In the genomic region with DNA sequence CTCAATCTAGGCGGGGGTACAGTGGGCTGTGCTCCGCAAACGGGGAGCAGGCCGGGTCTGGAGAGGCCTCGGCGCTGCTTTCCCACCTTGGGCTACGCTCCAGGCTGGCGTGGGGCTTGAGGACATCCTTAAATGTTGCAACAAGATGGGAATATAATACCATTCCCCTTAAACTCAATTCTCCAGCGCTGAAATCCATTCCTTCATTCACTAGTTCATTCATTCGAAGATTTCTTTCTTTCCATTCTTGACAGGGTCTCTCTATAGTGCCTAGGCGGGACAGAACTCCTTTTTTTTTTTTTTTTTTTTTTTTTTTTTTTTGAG, we compare ENCODE assay signal across 7 cellular contexts. TPM values are rescaled to one million over a fixed set of nuclear protein-coding genes. Genes with fewer than 3 reads are reported as not detected.
DNase-seq lines count a peak whose midpoint lies in the region; ATAC-seq and TF ChIP-seq lines count a peak whose summit lies in the region.

No MANE protein-coding gene starts in this region.

- DNase-seq in HFFc6 (no peak), OCI-M1 (lab: John Stamatoyannopoulos, UW) (no peak), posterior cingulate gyrus (no peak)
- DNase-seq in activated T-helper 1 cell treated with anti-CD3 and anti-CD28 coated beads, Interleukin-12 subunit alpha, Interleukin-12 subunit beta, Interleukin-2, Interleukin-4 antibody, amounts not matched to agents 30 ng/mL and 10 ng/mL and 1 ng/mL, durations not matched to agents 14 hours and 24 hours and 36 hours (ENCODE audit: low spot score) = no peak
- no peak for DNase-seq in stimulated activated naive B cell treated with anti-CD40 and anti-IgM and Interleukin-4, amounts not matched to agents 10 μg/mL and 1 μg/mL and 100 μg/mL, for 72 hours
- no peak for DNase-seq in stimulated activated CD4-positive, alpha-beta T cell treated with anti-CD3 and anti-CD28 coated beads, Interleukin-2, amount 100 ng/mL, for 24 hours

- H3K27ac Mint-ChIP-seq in HFFc6 = peak overlapping the region; percentile 89
- peak overlapping the region; percentile 95 for H3K27ac Mint-ChIP-seq in activated T-helper 1 cell treated with anti-CD3 and anti-CD28 coated beads, Interleukin-12 subunit alpha, Interleukin-12 subunit beta, Interleukin-2, Interleukin-4 antibody, amounts not matched to agents 30 ng/mL and 10 ng/mL and 1 ng/mL, durations not matched to agents 14 hours and 24 hours and 36 hours
- peak overlapping the region; percentile 93 for H3K27ac Mint-ChIP-seq in stimulated activated naive B cell treated with anti-CD40 and anti-IgM and Interleukin-4, amounts not matched to agents 10 μg/mL and 1 μg/mL and 100 μg/mL, for 72 hours

- H3K9me3 Mint-ChIP-seq in HFFc6 = no peaks in the 10 kb centered on the region
- H3K9me3 Mint-ChIP-seq in activated T-helper 1 cell treated with anti-CD3 and anti-CD28 coated beads, Interleukin-12 subunit alpha, Interleukin-12 subunit beta, Interleukin-2, Interleukin-4 antibody, amounts not matched to agents 30 ng/mL and 10 ng/mL and 1 ng/mL, durations not matched to agents 14 hours and 24 hours and 36 hours = no peaks in the 10 kb centered on the region
- no peaks in the 10 kb centered on the region for H3K9me3 Mint-ChIP-seq in stimulated activated naive B cell treated with anti-CD40 and anti-IgM and Interleukin-4, amounts not matched to agents 10 μg/mL and 1 μg/mL and 100 μg/mL, for 72 hours

- intact Hi-C loops in activated T-helper 1 cell treated with anti-CD3 and anti-CD28 coated beads, Interleukin-12 subunit alpha, Interleukin-12 subunit beta, Interleukin-2, Interleukin-4 antibody, amounts not matched to agents 30 ng/mL and 10 ng/mL and 1 ng/mL, durations not matched to agents 14 hours and 24 hours and 36 hours (cut with micrococcal nuclease) = loop anchor here (1.0 to 5.0 kb wide), 6 partner anchors 33 to 581 kb away; a partner anchor contains a TSS
- intact Hi-C loops in posterior cingulate gyrus (cut with DNase I) = no loop called here

- H3K4me1 Mint-ChIP-seq in HFFc6 (ENCODE audit: low read depth) = peaks cover 25% of the 10 kb centered on the region
- H3K4me1 Mint-ChIP-seq in activated T-helper 1 cell treated with anti-CD3 and anti-CD28 coated beads, Interleukin-12 subunit alpha, Interleukin-12 subunit beta, Interleukin-2, Interleukin-4 antibody, amounts not matched to agents 30 ng/mL and 10 ng/mL and 1 ng/mL, durations not matched to agents 14 hours and 24 hours and 36 hours (ENCODE audit: low read depth) = peaks cover 32% of the 10 kb centered on the region
- H3K4me1 Mint-ChIP-seq in stimulated activated naive B cell treated with anti-CD40 and anti-IgM and Interleukin-4, amounts not matched to agents 10 μg/mL and 1 μg/mL and 100 μg/mL, for 72 hours = peaks cover 17 to 36% of the 10 kb centered on the region in 2 donors

- peak overlapping the region; percentile 98 for H3K4me3 Mint-ChIP-seq in HFFc6
- peak overlapping the region; percentile 94 for H3K4me3 Mint-ChIP-seq in activated T-helper 1 cell treated with anti-CD3 and anti-CD28 coated beads, Interleukin-12 subunit alpha, Interleukin-12 subunit beta, Interleukin-2, Interleukin-4 antibody, amounts not matched to agents 30 ng/mL and 10 ng/mL and 1 ng/mL, durations not matched to agents 14 hours and 24 hours and 36 hours
- H3K4me3 Mint-ChIP-seq in stimulated activated naive B cell treated with anti-CD40 and anti-IgM and Interleukin-4, amounts not matched to agents 10 μg/mL and 1 μg/mL and 100 μg/mL, for 72 hours = peak overlapping the region; percentile 88 to 96

- no peak for TF ChIP-seq CTCF in HFFc6 (IDR thresholded peaks at IDR 0.05)

- H3K4me3 ChIP-seq in iPS-11a (ENCODE audit: low read depth, low read length) = peak overlapping the region; percentile 93

- ATAC-seq in stimulated activated naive B cell treated with anti-CD40 and anti-IgM and Interleukin-4, amounts not matched to agents 10 μg/mL and 1 μg/mL and 100 μg/mL, for 72 hours (replicated peaks) = no peak

- H3K36me3 Mint-ChIP-seq in HFFc6 (ENCODE audit: low read depth) = peaks cover 14% of the 10 kb centered on the region
- peaks cover 26% of the 10 kb centered on the region for H3K36me3 Mint-ChIP-seq in activated T-helper 1 cell treated with anti-CD3 and anti-CD28 coated beads, Interleukin-12 subunit alpha, Interleukin-12 subunit beta, Interleukin-2, Interleukin-4 antibody, amounts not matched to agents 30 ng/mL and 10 ng/mL and 1 ng/mL, durations not matched to agents 14 hours and 24 hours and 36 hours (ENCODE audit: low read depth)
- peaks cover 14 to 36% of the 10 kb centered on the region in 2 donors for H3K36me3 Mint-ChIP-seq in stimulated activated naive B cell treated with anti-CD40 and anti-IgM and Interleukin-4, amounts not matched to agents 10 μg/mL and 1 μg/mL and 100 μg/mL, for 72 hours

- peaks cover 9% of the 10 kb centered on the region for H3K27me3 Mint-ChIP-seq in HFFc6 (ENCODE audit: insufficient read depth)
- H3K27me3 Mint-ChIP-seq in activated T-helper 1 cell treated with anti-CD3 and anti-CD28 coated beads, Interleukin-12 subunit alpha, Interleukin-12 subunit beta, Interleukin-2, Interleukin-4 antibody, amounts not matched to agents 30 ng/mL and 10 ng/mL and 1 ng/mL, durations not matched to agents 14 hours and 24 hours and 36 hours (ENCODE audit: insufficient read depth) = peaks cover 5% of the 10 kb centered on the region
- H3K27me3 Mint-ChIP-seq in stimulated activated naive B cell treated with anti-CD40 and anti-IgM and Interleukin-4, amounts not matched to agents 10 μg/mL and 1 μg/mL and 100 μg/mL, for 72 hours = no peaks in the 10 kb centered on the region

RNA-seq across cellular contexts. Expression of a gene that starts 0.3 kb away (rescaled TPM):
- 100 to 1,000 TPM in 1 of 6 experiments, 10 to 100 TPM in 5; 66.2 to 110 (median 86.2) TPM for total RNA-seq in HFFc6 (2021; fragmentation: NEBNext Ultra II Directional; extraction: Animal tissue kit (Norgen Biotek cat#: 25700))
- 43.7 and 45.1 TPM in 2 replicates for total RNA-seq in activated T-helper 1 cell treated with anti-CD3 and anti-CD28 coated beads, Interleukin-12 subunit alpha, Interleukin-12 subunit beta, Interleukin-2, Interleukin-4 antibody, amounts not matched to agents 30 ng/mL and 10 ng/mL and 1 ng/mL, durations not matched to agents 14 hours and 24 hours and 36 hours

RNA-seq across cellular contexts. Expression of a gene that starts 4.9 kb away (rescaled TPM):
- 10 to 100 TPM; 23.5 to 36.4 (median 29.5) TPM for total RNA-seq in HFFc6 (2021; fragmentation: NEBNext Ultra II Directional; extraction: Animal tissue kit (Norgen Biotek cat#: 25700))
- total RNA-seq in activated T-helper 1 cell treated with anti-CD3 and anti-CD28 coated beads, Interleukin-12 subunit alpha, Interleukin-12 subunit beta, Interleukin-2, Interleukin-4 antibody, amounts not matched to agents 30 ng/mL and 10 ng/mL and 1 ng/mL, durations not matched to agents 14 hours and 24 hours and 36 hours = 45.7 and 47.7 TPM in 2 replicates

RNA-seq across cellular contexts. Expression of a gene that starts 12.9 kb away (rescaled TPM):
- under 1 TPM in 1 of 6 experiments, not detected in 5; 0.19 TPM for total RNA-seq in HFFc6 (2021; fragmentation: NEBNext Ultra II Directional; extraction: Animal tissue kit (Norgen Biotek cat#: 25700))
- total RNA-seq in activated T-helper 1 cell treated with anti-CD3 and anti-CD28 coated beads, Interleukin-12 subunit alpha, Interleukin-12 subunit beta, Interleukin-2, Interleukin-4 antibody, amounts not matched to agents 30 ng/mL and 10 ng/mL and 1 ng/mL, durations not matched to agents 14 hours and 24 hours and 36 hours = not detected in 2 replicates

RNA-seq across cellular contexts. Expression of a gene that starts 32.5 kb away (rescaled TPM):
- total RNA-seq in HFFc6 (2021; fragmentation: NEBNext Ultra II Directional; extraction: Animal tissue kit (Norgen Biotek cat#: 25700)) = 100 to 1,000 TPM; 231 to 351 (median 285) TPM
- total RNA-seq in activated T-helper 1 cell treated with anti-CD3 and anti-CD28 coated beads, Interleukin-12 subunit alpha, Interleukin-12 subunit beta, Interleukin-2, Interleukin-4 antibody, amounts not matched to agents 30 ng/mL and 10 ng/mL and 1 ng/mL, durations not matched to agents 14 hours and 24 hours and 36 hours = 230 and 238 TPM in 2 replicates

RNA-seq across cellular contexts. Expression of a gene that starts 33.1 kb away (rescaled TPM):
- total RNA-seq in HFFc6 (2021; fragmentation: NEBNext Ultra II Directional; extraction: Animal tissue kit (Norgen Biotek cat#: 25700)) = 1 to 10 TPM; 5.1 to 7.1 (median 6.1) TPM
- 10.2 and 12.6 TPM in 2 replicates for total RNA-seq in activated T-helper 1 cell treated with anti-CD3 and anti-CD28 coated beads, Interleukin-12 subunit alpha, Interleukin-12 subunit beta, Interleukin-2, Interleukin-4 antibody, amounts not matched to agents 30 ng/mL and 10 ng/mL and 1 ng/mL, durations not matched to agents 14 hours and 24 hours and 36 hours
